In the genomic region with DNA sequence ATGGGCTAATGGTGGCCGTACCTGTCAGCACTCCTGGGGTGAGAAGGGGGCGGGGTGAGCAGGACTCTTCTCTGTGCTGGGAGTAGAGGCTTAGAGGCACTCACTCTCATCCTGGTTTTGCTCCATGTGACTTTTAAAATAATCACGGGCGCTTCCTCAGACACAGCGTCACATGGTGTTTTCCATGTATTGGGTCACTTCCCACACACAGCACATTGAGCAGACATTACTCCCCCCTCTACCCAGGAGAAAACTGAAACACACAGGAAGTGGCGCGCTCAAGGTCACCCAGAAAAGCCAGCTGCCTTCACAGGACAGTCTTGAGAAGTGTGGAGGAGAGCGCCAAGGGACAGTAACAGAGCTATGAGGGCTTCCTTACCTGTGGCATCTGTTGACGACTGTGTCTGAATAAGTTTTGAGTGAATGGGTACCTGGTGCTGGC, we compare ENCODE assay signal across 1 cellular context.
TF ChIP-seq lines count a peak whose summit lies in the region.

No MANE protein-coding gene starts in this region.

TF ChIP-seq in HepG2, 621 proteins besides CTCF, POLR2A, EP300 and RAD21 (continued from another document):
- TF ChIP-seq, protein P1, sequence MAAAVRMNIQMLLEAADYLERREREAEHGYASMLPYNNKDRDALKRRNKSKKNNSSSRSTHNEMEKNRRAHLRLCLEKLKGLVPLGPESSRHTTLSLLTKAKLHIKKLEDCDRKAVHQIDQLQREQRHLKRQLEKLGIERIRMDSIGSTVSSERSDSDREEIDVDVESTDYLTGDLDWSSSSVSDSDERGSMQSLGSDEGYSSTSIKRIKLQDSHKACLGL (CRISPR knock-in tag; IDR thresholded peaks at IDR 0.05), result no peak
- TF ChIP-seq ZNF33A (CRISPR knock-in tag; IDR thresholded peaks at IDR 0.05; ENCODE audit: borderline replicate concordance) (no peak), CREB1 (IDR thresholded peaks at IDR 0.05) (peak; percentile 40; the same call in 1 of the 2 replicates), CREB1 (CRISPR knock-in tag; IDR thresholded peaks at IDR 0.05) (peak; percentile 20), TP53 (CRISPR knock-in tag; conservative IDR thresholded peaks at IDR 0.05) (no peak), ELF1 (CRISPR knock-in tag; IDR thresholded peaks at IDR 0.05) (peak; percentile 67), ZSCAN29 (CRISPR knock-in tag; conservative IDR thresholded peaks at IDR 0.05) (no peak), KLF15 (CRISPR knock-in tag; IDR thresholded peaks at IDR 0.05; ENCODE audit: borderline replicate concordance) (no peak), SSRP1 (CRISPR knock-in tag; IDR thresholded peaks at IDR 0.05) (no peak), NCOA5 (CRISPR knock-in tag; IDR thresholded peaks at IDR 0.05) (no peak), CENPT (CRISPR knock-in tag; IDR thresholded peaks at IDR 0.05; ENCODE audit: low read depth) (no peak), ZKSCAN1 (IDR thresholded peaks at IDR 0.05; ENCODE audit: low read length) (no peak)
- TF ChIP-seq, protein P2, sequence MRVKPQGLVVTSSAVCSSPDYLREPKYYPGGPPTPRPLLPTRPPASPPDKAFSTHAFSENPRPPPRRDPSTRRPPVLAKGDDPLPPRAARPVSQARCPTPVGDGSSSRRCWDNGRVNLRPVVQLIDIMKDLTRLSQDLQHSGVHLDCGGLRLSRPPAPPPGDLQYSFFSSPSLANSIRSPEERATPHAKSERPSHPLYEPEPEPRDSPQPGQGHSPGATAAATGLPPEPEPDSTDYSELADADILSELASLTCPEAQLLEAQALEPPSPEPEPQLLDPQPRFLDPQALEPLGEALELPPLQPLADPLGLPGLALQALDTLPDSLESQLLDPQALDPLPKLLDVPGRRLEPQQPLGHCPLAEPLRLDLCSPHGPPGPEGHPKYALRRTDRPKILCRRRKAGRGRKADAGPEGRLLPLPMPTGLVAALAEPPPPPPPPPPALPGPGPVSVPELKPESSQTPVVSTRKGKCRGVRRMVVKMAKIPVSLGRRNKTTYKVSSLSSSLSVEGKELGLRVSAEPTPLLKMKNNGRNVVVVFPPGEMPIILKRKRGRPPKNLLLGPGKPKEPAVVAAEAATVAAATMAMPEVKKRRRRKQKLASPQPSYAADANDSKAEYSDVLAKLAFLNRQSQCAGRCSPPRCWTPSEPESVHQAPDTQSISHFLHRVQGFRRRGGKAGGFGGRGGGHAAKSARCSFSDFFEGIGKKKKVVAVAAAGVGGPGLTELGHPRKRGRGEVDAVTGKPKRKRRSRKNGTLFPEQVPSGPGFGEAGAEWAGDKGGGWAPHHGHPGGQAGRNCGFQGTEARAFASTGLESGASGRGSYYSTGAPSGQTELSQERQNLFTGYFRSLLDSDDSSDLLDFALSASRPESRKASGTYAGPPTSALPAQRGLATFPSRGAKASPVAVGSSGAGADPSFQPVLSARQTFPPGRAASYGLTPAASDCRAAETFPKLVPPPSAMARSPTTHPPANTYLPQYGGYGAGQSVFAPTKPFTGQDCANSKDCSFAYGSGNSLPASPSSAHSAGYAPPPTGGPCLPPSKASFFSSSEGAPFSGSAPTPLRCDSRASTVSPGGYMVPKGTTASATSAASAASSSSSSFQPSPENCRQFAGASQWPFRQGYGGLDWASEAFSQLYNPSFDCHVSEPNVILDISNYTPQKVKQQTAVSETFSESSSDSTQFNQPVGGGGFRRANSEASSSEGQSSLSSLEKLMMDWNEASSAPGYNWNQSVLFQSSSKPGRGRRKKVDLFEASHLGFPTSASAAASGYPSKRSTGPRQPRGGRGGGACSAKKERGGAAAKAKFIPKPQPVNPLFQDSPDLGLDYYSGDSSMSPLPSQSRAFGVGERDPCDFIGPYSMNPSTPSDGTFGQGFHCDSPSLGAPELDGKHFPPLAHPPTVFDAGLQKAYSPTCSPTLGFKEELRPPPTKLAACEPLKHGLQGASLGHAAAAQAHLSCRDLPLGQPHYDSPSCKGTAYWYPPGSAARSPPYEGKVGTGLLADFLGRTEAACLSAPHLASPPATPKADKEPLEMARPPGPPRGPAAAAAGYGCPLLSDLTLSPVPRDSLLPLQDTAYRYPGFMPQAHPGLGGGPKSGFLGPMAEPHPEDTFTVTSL (CRISPR knock-in tag; IDR thresholded peaks at IDR 0.05; ENCODE audit: borderline replicate concordance), result no peak
- TF ChIP-seq, protein P3, sequence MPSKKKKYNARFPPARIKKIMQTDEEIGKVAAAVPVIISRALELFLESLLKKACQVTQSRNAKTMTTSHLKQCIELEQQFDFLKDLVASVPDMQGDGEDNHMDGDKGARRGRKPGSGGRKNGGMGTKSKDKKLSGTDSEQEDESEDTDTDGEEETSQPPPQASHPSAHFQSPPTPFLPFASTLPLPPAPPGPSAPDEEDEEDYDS (CRISPR knock-in tag; IDR thresholded peaks at IDR 0.05), result peak; percentile 49; the same call in 1 of the 2 replicates
- TF ChIP-seq, protein P4, sequence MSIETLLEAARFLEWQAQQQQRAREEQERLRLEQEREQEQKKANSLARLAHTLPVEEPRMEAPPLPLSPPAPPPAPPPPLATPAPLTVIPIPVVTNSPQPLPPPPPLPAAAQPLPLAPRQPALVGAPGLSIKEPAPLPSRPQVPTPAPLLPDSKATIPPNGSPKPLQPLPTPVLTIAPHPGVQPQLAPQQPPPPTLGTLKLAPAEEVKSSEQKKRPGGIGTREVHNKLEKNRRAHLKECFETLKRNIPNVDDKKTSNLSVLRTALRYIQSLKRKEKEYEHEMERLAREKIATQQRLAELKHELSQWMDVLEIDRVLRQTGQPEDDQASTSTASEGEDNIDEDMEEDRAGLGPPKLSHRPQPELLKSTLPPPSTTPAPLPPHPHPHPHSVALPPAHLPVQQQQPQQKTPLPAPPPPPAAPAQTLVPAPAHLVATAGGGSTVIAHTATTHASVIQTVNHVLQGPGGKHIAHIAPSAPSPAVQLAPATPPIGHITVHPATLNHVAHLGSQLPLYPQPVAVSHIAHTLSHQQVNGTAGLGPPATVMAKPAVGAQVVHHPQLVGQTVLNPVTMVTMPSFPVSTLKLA (IDR thresholded peaks at IDR 0.05), result peak; percentile 61; the same call in 1 of the 2 replicates
TF ChIP-seq in HepG2: peak in this region for 89.
